Comparison of ENCODE assay signal across 1 cellular context in the genomic region with DNA sequence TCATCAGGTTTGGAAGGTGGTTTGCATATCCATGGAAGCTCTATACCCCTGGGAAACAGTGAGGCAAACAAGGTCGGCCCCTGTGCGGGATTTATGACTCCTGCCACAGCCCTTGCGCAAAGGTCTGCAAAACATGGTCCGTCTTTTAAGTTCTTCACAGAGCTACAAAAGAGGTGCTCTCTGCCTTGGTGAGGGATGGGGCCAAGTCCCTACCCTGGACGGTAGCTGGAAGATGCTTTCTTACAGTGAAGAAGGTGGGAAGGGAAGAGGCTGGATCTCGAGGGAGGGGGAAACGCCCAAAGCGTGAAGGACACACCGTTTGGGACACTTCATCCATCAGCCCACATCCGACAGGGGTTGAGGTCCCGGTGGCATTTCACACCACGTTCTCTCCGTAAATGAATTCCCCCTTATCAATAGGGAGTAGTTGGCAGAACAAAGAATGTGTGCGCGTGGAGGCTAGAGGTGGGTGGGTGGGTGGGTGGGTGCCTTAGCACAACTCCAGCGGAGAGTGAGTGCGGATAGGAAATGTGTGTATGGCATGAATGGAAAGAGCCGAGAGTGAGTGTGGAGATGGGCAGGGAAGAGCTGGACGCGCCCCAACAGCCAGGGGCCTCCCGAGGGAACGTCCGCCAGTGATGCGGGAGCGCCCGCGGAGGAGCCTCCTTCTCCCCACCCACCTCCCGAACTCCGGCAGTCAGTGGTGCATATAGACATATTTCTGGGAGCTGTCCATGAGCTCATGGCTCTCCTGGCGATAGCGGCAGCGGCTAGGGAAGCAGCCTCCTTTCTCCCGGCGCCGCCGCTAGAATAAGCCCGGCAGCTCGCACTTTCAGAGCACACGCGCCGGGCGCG.
TF ChIP-seq lines count a peak whose summit lies in the region.

No MANE protein-coding gene starts in this region.

TF ChIP-seq in HEK293, 187 proteins besides CTCF, POLR2A, EP300 and RAD21 (continued from another document):
- TF ChIP-seq ZNF148 (tag by site-specific recombination; IDR thresholded peaks at IDR 0.05; ENCODE audit: borderline replicate concordance): no peak
- TF ChIP-seq, protein P1, sequence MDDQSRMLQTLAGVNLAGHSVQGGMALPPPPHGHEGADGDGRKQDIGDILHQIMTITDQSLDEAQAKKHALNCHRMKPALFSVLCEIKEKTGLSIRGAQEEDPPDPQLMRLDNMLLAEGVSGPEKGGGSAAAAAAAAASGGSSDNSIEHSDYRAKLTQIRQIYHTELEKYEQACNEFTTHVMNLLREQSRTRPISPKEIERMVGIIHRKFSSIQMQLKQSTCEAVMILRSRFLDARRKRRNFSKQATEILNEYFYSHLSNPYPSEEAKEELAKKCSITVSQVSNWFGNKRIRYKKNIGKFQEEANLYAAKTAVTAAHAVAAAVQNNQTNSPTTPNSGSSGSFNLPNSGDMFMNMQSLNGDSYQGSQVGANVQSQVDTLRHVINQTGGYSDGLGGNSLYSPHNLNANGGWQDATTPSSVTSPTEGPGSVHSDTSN (CRISPR knock-in tag; IDR thresholded peaks at IDR 0.05): no peak
- TF ChIP-seq, protein P2, sequence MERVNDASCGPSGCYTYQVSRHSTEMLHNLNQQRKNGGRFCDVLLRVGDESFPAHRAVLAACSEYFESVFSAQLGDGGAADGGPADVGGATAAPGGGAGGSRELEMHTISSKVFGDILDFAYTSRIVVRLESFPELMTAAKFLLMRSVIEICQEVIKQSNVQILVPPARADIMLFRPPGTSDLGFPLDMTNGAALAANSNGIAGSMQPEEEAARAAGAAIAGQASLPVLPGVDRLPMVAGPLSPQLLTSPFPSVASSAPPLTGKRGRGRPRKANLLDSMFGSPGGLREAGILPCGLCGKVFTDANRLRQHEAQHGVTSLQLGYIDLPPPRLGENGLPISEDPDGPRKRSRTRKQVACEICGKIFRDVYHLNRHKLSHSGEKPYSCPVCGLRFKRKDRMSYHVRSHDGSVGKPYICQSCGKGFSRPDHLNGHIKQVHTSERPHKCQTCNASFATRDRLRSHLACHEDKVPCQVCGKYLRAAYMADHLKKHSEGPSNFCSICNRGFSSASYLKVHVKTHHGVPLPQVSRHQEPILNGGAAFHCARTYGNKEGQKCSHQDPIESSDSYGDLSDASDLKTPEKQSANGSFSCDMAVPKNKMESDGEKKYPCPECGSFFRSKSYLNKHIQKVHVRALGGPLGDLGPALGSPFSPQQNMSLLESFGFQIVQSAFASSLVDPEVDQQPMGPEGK (tag by site-specific recombination; IDR thresholded peaks at IDR 0.05): 0 out of 2 replicates have a peak, but pooled peaks have one; percentile 10
- no peak for TF ChIP-seq SCRT2 (tag by site-specific recombination; IDR thresholded peaks at IDR 0.05)
- TF ChIP-seq TRIM28 (IDR thresholded peaks at IDR 0.05; ENCODE audit: borderline replicate concordance, low read length): no peak
- no peak for TF ChIP-seq MYNN (tag by site-specific recombination; IDR thresholded peaks at IDR 0.05; ENCODE audit: borderline replicate concordance)
- no peak for TF ChIP-seq ZNF654 (tag by site-specific recombination; IDR thresholded peaks at IDR 0.05; ENCODE audit: low read depth)
- no peak for TF ChIP-seq ZNF146 (tag by site-specific recombination; IDR thresholded peaks at IDR 0.05)
- TF ChIP-seq ZNF76 (tag by site-specific recombination; IDR thresholded peaks at IDR 0.05; ENCODE audit: borderline replicate concordance, low read depth): no peak
- TF ChIP-seq ZNF133 (tag by site-specific recombination; IDR thresholded peaks at IDR 0.05): no peak
TF ChIP-seq in HEK293: peak in this region for 18.
